ENCODE assay signal across 16 cellular contexts in genomic region chr17:66755101-66755943, GRCh38.
DNase-seq lines count a peak whose midpoint lies in the region; FAIRE-seq and TF ChIP-seq lines count a peak whose summit lies in the region.
"Had no signal": no experiment of that assay in that cellular context is flagged by ENCODE, and none has a peak within 500 bp of the region (broad histone marks: within the 10 kb centered on the region; RNA-seq: fewer than 3 reads in every experiment).

No MANE protein-coding gene starts in this region.

- DNase-seq in NCI-H2171 treated with DMSO at 0.1 percent for 48 hours (lab: John Stamatoyannopoulos, UW) (peak; percentile 8), NCI-H2171 (lab: John Stamatoyannopoulos, UW) (no peak), NCI-H2227 (lab: John Stamatoyannopoulos, UW; ENCODE audit: unreplicated experiment) (peak; percentile 74), epithelial cell of prostate (ENCODE audit: low read depth, low spot score) (peak; percentile 18), NK-92 (lab: John Stamatoyannopoulos, UW; ENCODE audit: unreplicated experiment) (no peak), GM12892 (ENCODE audit: insufficient read length) (no peak), NCI-H1694 (lab: John Stamatoyannopoulos, UW) (no peak)
- DNase-seq in activated T-cell treated with anti-CD3 and anti-CD28 coated beads, Interleukin-2, amount 50 U/mL, for 1 hour: no peak
- DNase-seq: activated B cell treated with CpG ODN at 0.5 μM for 24 hours; activated CD8-positive, alpha-beta memory T cell treated with anti-CD3 and anti-CD28 coated beads, Interleukin-2, amount 50 U/mL, for 4 hours; hypothalamus; Karpas-422; occipital lobe; spleen had no signal

- no peak for TF ChIP-seq POLR2A in GM12892 (IDR thresholded peaks at IDR 0.05; ENCODE audit: low read depth, low read length)

- FAIRE-seq in GM12892 (lab: Jason Lieb, UNC): no peak

- H3K27ac ChIP-seq in epithelial cell of prostate: no peak overlapping the region
- H3K27ac ChIP-seq: esophagus muscularis mucosa, spleen, suprapubic skin had no signal

Comparison
In these comparisons a context has a peak if more than half of its experiments do, and no peak if none do; other contexts are left out.
1. DNase-seq: peak in NCI-H2171 treated with DMSO at 0.1 percent for 48 hours (single experiment), NCI-H2227 (single experiment) and epithelial cell of prostate (single experiment); none in NCI-H2171 (single experiment), NK-92 (single experiment), GM12892 (single experiment), activated T-cell treated with anti-CD3 and anti-CD28 coated beads, Interleukin-2, amount 50 U/mL, for 1 hour (single experiment) and NCI-H1694 (single experiment).